ENCODE assay signal across 9 cellular contexts in genomic region chr7:92765725-92766124, GRCh38.
DNase-seq lines count a peak whose midpoint lies in the region; ATAC-seq and TF ChIP-seq lines count a peak whose summit lies in the region.
"Had no signal": no experiment of that assay in that cellular context is flagged by ENCODE, and none has a peak within 500 bp of the region (broad histone marks: within the 10 kb centered on the region; RNA-seq: fewer than 3 reads in every experiment).

No MANE protein-coding gene starts in this region.

- no peaks in the 10 kb centered on the region for H3K36me3 ChIP-seq in heart left ventricle
- H3K36me3 ChIP-seq in tibial artery: no peaks in the 10 kb centered on the region
- H3K36me3 ChIP-seq in colonic mucosa: no peaks in the 10 kb centered on the region

- H3K9me3 ChIP-seq in heart left ventricle: no peaks in the 10 kb centered on the region
- H3K9me3 ChIP-seq in tibial artery: no peaks in the 10 kb centered on the region
- no peaks in the 10 kb centered on the region for H3K9me3 ChIP-seq in T-helper 17 cell (ENCODE audit: control insufficient read depth, low read length, poor library complexity, severe bottlenecking)
- no peaks in the 10 kb centered on the region for H3K9me3 ChIP-seq in colonic mucosa
- H3K9me3 ChIP-seq: BLaER1 treated with 17β-estradiol and CSF1 and Interleukin-3, amounts not matched to agents 10 nM and 100 nM had no signal

- ATAC-seq in heart left ventricle (peak in 3 of 4 donors; percentile 46 to 52 (median 49)), T-helper 17 cell (no peak)

- H3K27me3 Mint-ChIP-seq in activated naive CD4-positive, alpha-beta T cell treated with anti-CD3 and anti-CD28 coated beads, Interleukin-2, amount 10 ng/mL, durations not matched to agents 7 days and 5 days: no peaks in the 10 kb centered on the region
- H3K27me3 Mint-ChIP-seq in activated naive CD4-positive, alpha-beta T cell treated with anti-CD3 and anti-CD28 coated beads for 36 hours (ENCODE audit: low read depth): no peaks in the 10 kb centered on the region
- H3K27me3 Mint-ChIP-seq in activated naive CD8-positive, alpha-beta T cell: no peaks in the 10 kb centered on the region
- H3K27me3 Mint-ChIP-seq in T-helper 17 cell: no peaks in the 10 kb centered on the region

- no peak overlapping the region for H3K4me3 Mint-ChIP-seq in activated naive CD4-positive, alpha-beta T cell treated with anti-CD3 and anti-CD28 coated beads, Interleukin-2, amount 10 ng/mL, durations not matched to agents 7 days and 5 days
- no peak overlapping the region for H3K4me3 Mint-ChIP-seq in activated naive CD4-positive, alpha-beta T cell treated with anti-CD3 and anti-CD28 coated beads for 36 hours
- H3K4me3 Mint-ChIP-seq in activated naive CD8-positive, alpha-beta T cell: no peak overlapping the region
- H3K4me3 Mint-ChIP-seq in T-helper 17 cell: no peak overlapping the region

- no peak for TF ChIP-seq CTCF in heart left ventricle (IDR thresholded peaks at IDR 0.05)
- TF ChIP-seq CTCF in tibial artery (IDR thresholded peaks at IDR 0.05): no peak
- TF ChIP-seq CTCF in colonic mucosa (IDR thresholded peaks at IDR 0.05): no peak

- CTCF ChIA-PET in activated naive CD4-positive, alpha-beta T cell treated with anti-CD3 and anti-CD28 coated beads, Interleukin-2, amount 10 ng/mL, durations not matched to agents 7 days and 5 days (lab: Charles Lee): interaction anchor here (1.0 to 1.1 kb wide), 3 partner anchors 10 to 67 kb away, joined by 3 read pairs; no protein-coding TSS in a partner anchor
- CTCF ChIA-PET in activated naive CD4-positive, alpha-beta T cell treated with anti-CD3 and anti-CD28 coated beads for 36 hours (lab: Charles Lee): interaction anchor here (0.9 kb wide), 1 partner anchor 11 kb away, joined by 3 read pairs; no protein-coding TSS in a partner anchor

- no peaks in the 10 kb centered on the region for H3K9me3 Mint-ChIP-seq in activated naive CD4-positive, alpha-beta T cell treated with anti-CD3 and anti-CD28 coated beads, Interleukin-2, amount 10 ng/mL, durations not matched to agents 7 days and 5 days
- H3K9me3 Mint-ChIP-seq in activated naive CD4-positive, alpha-beta T cell treated with anti-CD3 and anti-CD28 coated beads for 36 hours: no peaks in the 10 kb centered on the region
- no peaks in the 10 kb centered on the region for H3K9me3 Mint-ChIP-seq in activated naive CD8-positive, alpha-beta T cell (ENCODE audit: low read depth)

- H3K9ac ChIP-seq in colonic mucosa (ENCODE audit: low read depth in 2 of 2, low read length in 2 of 2): no peak overlapping the region
- H3K9ac ChIP-seq: BLaER1 treated with 17β-estradiol and CSF1 and Interleukin-3, amounts not matched to agents 10 nM and 100 nM had no signal

- TF ChIP-seq POLR2A in heart left ventricle (IDR thresholded peaks at IDR 0.05): no peak

- H3K4me3 ChIP-seq in heart left ventricle (no peak overlapping the region), tibial artery (no peak overlapping the region), colonic mucosa (no peak overlapping the region)
- H3K4me3 ChIP-seq: BLaER1 treated with 17β-estradiol and CSF1 and Interleukin-3, amounts not matched to agents 10 nM and 100 nM had no signal

- peak overlapping the region in 5 of 12 donors; percentile 21 to 72 (median 40) for H3K27ac ChIP-seq in heart left ventricle
- peak overlapping the region; percentile 37 to 61 for H3K27ac ChIP-seq in tibial artery
- no peak overlapping the region for H3K27ac ChIP-seq in colonic mucosa
- H3K27ac ChIP-seq: BLaER1 treated with 17β-estradiol and CSF1 and Interleukin-3, amounts not matched to agents 10 nM and 100 nM had no signal

- intact Hi-C loops in activated naive CD4-positive, alpha-beta T cell treated with anti-CD3 and anti-CD28 coated beads for 36 hours (cut with micrococcal nuclease): loop anchor here (5.0 kb wide), 1 partner anchor 238 kb away; the partner anchor contains the start of genes PEX1 and RBM48
- intact Hi-C loops in heart left ventricle (cut with DNase I) (loop anchor here in 1 of 10 donors (5.0 kb wide), 1 partner anchor 68 kb away; no protein-coding TSS in a partner anchor), tibial artery (cut with DNase I; ENCODE audit: low total_unique reads) (loop anchor here (5.0 to 10.0 kb wide), 2 partner anchors 51 to 52 kb away; no protein-coding TSS in a partner anchor), colonic mucosa (cut with DNase I) (no loop called here)

- peak overlapping the region; percentile 33 for H3K27ac Mint-ChIP-seq in activated naive CD4-positive, alpha-beta T cell treated with anti-CD3 and anti-CD28 coated beads, Interleukin-2, amount 10 ng/mL, durations not matched to agents 7 days and 5 days
- no peak overlapping the region for H3K27ac Mint-ChIP-seq in activated naive CD4-positive, alpha-beta T cell treated with anti-CD3 and anti-CD28 coated beads for 36 hours
- H3K27ac Mint-ChIP-seq in activated naive CD8-positive, alpha-beta T cell: peak overlapping the region; percentile 69
- H3K27ac Mint-ChIP-seq in T-helper 17 cell: no peak overlapping the region

- no peaks in the 10 kb centered on the region for H3K27me3 ChIP-seq in heart left ventricle
- H3K27me3 ChIP-seq in tibial artery: no peaks in the 10 kb centered on the region
- H3K27me3 ChIP-seq in colonic mucosa: no peaks in the 10 kb centered on the region
- H3K27me3 ChIP-seq: BLaER1 treated with 17β-estradiol and CSF1 and Interleukin-3, amounts not matched to agents 10 nM and 100 nM had no signal

- WGBS in heart left ventricle, 4 donors: 51 to 54% (median 53%) methylated on average over 3 of the region's 3 CpGs

- peaks cover 53% of the 10 kb centered on the region for H3K36me3 Mint-ChIP-seq in activated naive CD4-positive, alpha-beta T cell treated with anti-CD3 and anti-CD28 coated beads, Interleukin-2, amount 10 ng/mL, durations not matched to agents 7 days and 5 days
- peaks cover 43% of the 10 kb centered on the region for H3K36me3 Mint-ChIP-seq in activated naive CD4-positive, alpha-beta T cell treated with anti-CD3 and anti-CD28 coated beads for 36 hours (ENCODE audit: low read depth)
- H3K36me3 Mint-ChIP-seq in activated naive CD8-positive, alpha-beta T cell: peaks cover 42% of the 10 kb centered on the region
- peaks cover 12% of the 10 kb centered on the region for H3K36me3 Mint-ChIP-seq in T-helper 17 cell (ENCODE audit: low read depth)

- H3K4me1 Mint-ChIP-seq in activated naive CD4-positive, alpha-beta T cell treated with anti-CD3 and anti-CD28 coated beads, Interleukin-2, amount 10 ng/mL, durations not matched to agents 7 days and 5 days: peaks cover 38% of the 10 kb centered on the region
- peaks cover 73% of the 10 kb centered on the region for H3K4me1 Mint-ChIP-seq in activated naive CD4-positive, alpha-beta T cell treated with anti-CD3 and anti-CD28 coated beads for 36 hours (ENCODE audit: low read depth)
- peaks cover 70% of the 10 kb centered on the region for H3K4me1 Mint-ChIP-seq in activated naive CD8-positive, alpha-beta T cell (ENCODE audit: low read depth)
- peaks cover 31% of the 10 kb centered on the region for H3K4me1 Mint-ChIP-seq in T-helper 17 cell

- H3K4me1 ChIP-seq in heart left ventricle (peaks cover 0 to 57% (median 21%) of the 10 kb centered on the region in 12 donors), tibial artery (peaks cover 0 to 85% (median 14%) of the 10 kb centered on the region in 4 donors), colonic mucosa (peaks cover 8% of the 10 kb centered on the region)

- no peak for DNase-seq in activated naive CD4-positive, alpha-beta T cell treated with anti-CD3 and anti-CD28 coated beads, Interleukin-2, amount 10 ng/mL, durations not matched to agents 7 days and 5 days
- no peak for DNase-seq in activated naive CD4-positive, alpha-beta T cell treated with anti-CD3 and anti-CD28 coated beads for 36 hours
- no peak for DNase-seq in heart left ventricle
- no peak for DNase-seq in tibial artery
- no peak for DNase-seq in T-helper 17 cell
- DNase-seq in colonic mucosa: no peak
- no peak for DNase-seq in NCI-H446 treated with DMSO at 0.1 percent for 48 hours (lab: John Stamatoyannopoulos, UW)

Comparison
In these comparisons a context has a peak if more than half of its experiments do, and no peak if none do; other contexts are left out.
1. H3K27ac Mint-ChIP-seq: peak in activated naive CD4-positive, alpha-beta T cell treated with anti-CD3 and anti-CD28 coated beads, Interleukin-2, amount 10 ng/mL, durations not matched to agents 7 days and 5 days (single experiment) and activated naive CD8-positive, alpha-beta T cell (single experiment); none in activated naive CD4-positive, alpha-beta T cell treated with anti-CD3 and anti-CD28 coated beads for 36 hours (single experiment) and T-helper 17 cell (single experiment).